Comparison of ENCODE assay signal across 8 cellular contexts in genomic region chr6:3063733-3064700, GRCh38. TPM values are rescaled to one million over a fixed set of nuclear protein-coding genes. Genes with fewer than 3 reads are reported as not detected.
DNase-seq lines count a peak whose midpoint lies in the region; ATAC-seq and TF ChIP-seq lines count a peak whose summit lies in the region.

No MANE protein-coding gene starts in this region.

- no peaks in the 10 kb centered on the region for H3K9me3 Mint-ChIP-seq in activated T-cell treated with anti-CD3 and anti-CD28 coated beads, Interleukin-2, amount 50 U/mL, for 4 hours

- H3K4me1 ChIP-seq in PC-3 (ENCODE audit: insufficient read depth, low read length) (peaks cover 20% of the 10 kb centered on the region), esophagus (ENCODE audit: control insufficient read depth in 2 of 2, insufficient read depth in 2 of 2, low read length in 1 of 2) (no peaks in the 10 kb centered on the region), muscle layer of colon (ENCODE audit: insufficient read depth, low read length) (peaks cover 8% of the 10 kb centered on the region)

- peak; percentile 91 for DNase-seq in Caki2 (ENCODE audit: low read depth)
- peak in 68 of 76 experiments; percentile 25 to 89 (median 71) for DNase-seq in HUDEP-2 (lab: John Stamatoyannopoulos, UW; ENCODE audit: unreplicated experiment in 76 of 76)
- DNase-seq in PC-3, result peak; percentile 90
- peak; percentile 88 for DNase-seq in activated T-cell treated with anti-CD3 and anti-CD28 coated beads, Interleukin-2, amount 50 U/mL, for 4 hours
- DNase-seq in stimulated activated CD8-positive, alpha-beta memory T cell treated with anti-CD3 and anti-CD28 coated beads, Interleukin-7, amount 100 ng/mL, for 1 hour (ENCODE audit: low read depth in 2 of 2), result peak; percentile 80 to 84

- 1% methylated on average over 62 to 85 of the region's 85 CpGs for WGBS in esophagus, 2 donors

- H3K27me3 ChIP-seq in PC-3 (ENCODE audit: low read length) (no peaks in the 10 kb centered on the region), esophagus (ENCODE audit: control insufficient read depth in 1 of 2, insufficient read depth in 2 of 2, low read length in 2 of 2) (no peaks in the 10 kb centered on the region), muscle layer of colon (ENCODE audit: control insufficient read depth in 1 of 2, insufficient read depth in 2 of 2, low read length in 2 of 2) (no peaks in the 10 kb centered on the region)

- H3F3A ChIP-seq in PC-3 (ENCODE audit: low read length, unreplicated experiment), result peaks cover 6% of the 10 kb centered on the region

- no peaks in the 10 kb centered on the region for H3K36me3 Mint-ChIP-seq in activated T-cell treated with anti-CD3 and anti-CD28 coated beads, Interleukin-2, amount 50 U/mL, for 4 hours (ENCODE audit: insufficient read depth)

- peak overlapping the region; percentile 78 for H2AFZ ChIP-seq in PC-3 (ENCODE audit: low read length)

- no peaks in the 10 kb centered on the region for H3K27me3 Mint-ChIP-seq in activated T-cell treated with anti-CD3 and anti-CD28 coated beads, Interleukin-2, amount 50 U/mL, for 4 hours (ENCODE audit: low read depth)

- H3K27ac ChIP-seq in PC-3 (ENCODE audit: low read length) (peak overlapping the region; percentile 33), esophagus (ENCODE audit: low read depth in 2 of 2, low read length in 1 of 2) (peak overlapping the region; percentile 96 to 98), muscle layer of colon (ENCODE audit: low read depth, low read length) (peak overlapping the region; percentile 73)

- peak overlapping the region; percentile 89 for H3K4me3 Mint-ChIP-seq in activated T-cell treated with anti-CD3 and anti-CD28 coated beads, Interleukin-2, amount 50 U/mL, for 4 hours

- ATAC-seq in GM21360 (IDR thresholded peaks at IDR 0.05; ENCODE audit: unreplicated experiment) (peak; percentile 52), PC-3 (peak; percentile 78)
- ATAC-seq in activated T-cell treated with anti-CD3 and anti-CD28 coated beads, Interleukin-2, amount 50 U/mL, for 4 hours, result peak; percentile 80 to 85

- H3K9me2 ChIP-seq in PC-3 (replicated peaks; ENCODE audit: low read length), result no peaks in the 10 kb centered on the region

- peak overlapping the region; percentile 71 for H3K9ac ChIP-seq in PC-3 (ENCODE audit: low read length)
- H3K9ac ChIP-seq in muscle layer of colon (ENCODE audit: low read length), result peak overlapping the region; percentile 61

- in situ Hi-C loops in Caki2 (cut with HindIII; ENCODE audit: low pct_unique_long_range_greater_than_20kb, low sequenced_read_pairs), result no loop called here

- H3K79me2 ChIP-seq in PC-3 (ENCODE audit: low read length), result peaks cover 28% of the 10 kb centered on the region

- H3K4me1 Mint-ChIP-seq in activated T-cell treated with anti-CD3 and anti-CD28 coated beads, Interleukin-2, amount 50 U/mL, for 4 hours (ENCODE audit: low read depth), result peaks cover 31% of the 10 kb centered on the region

- TSS peak; percentile 36 for BruUV-seq in PC-3 (replicated peaks; lab: Mats Ljungman, UMichigan)

- peak overlapping the region; percentile 99 for H3K4me2 ChIP-seq in PC-3 (ENCODE audit: low read length)

- TF ChIP-seq CTCF in PC-3 (conservative IDR thresholded peaks at IDR 0.05; ENCODE audit: low read depth, low read length), result no peak

- H3K9me3 ChIP-seq in PC-3 (ENCODE audit: low read length) (no peaks in the 10 kb centered on the region), esophagus (ENCODE audit: control insufficient read depth in 2 of 2, insufficient read depth in 1 of 2, low read depth in 1 of 2, low read length in 1 of 2) (no peaks in the 10 kb centered on the region), muscle layer of colon (ENCODE audit: low read length) (no peaks in the 10 kb centered on the region)

- H3K36me3 ChIP-seq in PC-3 (ENCODE audit: low read depth, low read length), result no peaks in the 10 kb centered on the region
- no peaks in the 10 kb centered on the region for H3K36me3 ChIP-seq in esophagus (ENCODE audit: control insufficient read depth in 2 of 2, insufficient read depth in 2 of 2, low read length in 1 of 2)
- no peaks in the 10 kb centered on the region for H3K36me3 ChIP-seq in muscle layer of colon (ENCODE audit: insufficient read depth, low read length)

- H3K4me3 ChIP-seq in PC-3 (ENCODE audit: low read length) (peak overlapping the region; percentile 74), esophagus (ENCODE audit: low read depth in 1 of 2, low read length in 2 of 2) (peak overlapping the region; percentile 89 to 93), muscle layer of colon (ENCODE audit: low read depth in 1 of 2, low read length in 2 of 2) (peak overlapping the region; percentile 73 to 77)

- intact Hi-C loops in PC-3 (cut with micrococcal nuclease), result no loop called here

- POLR2A ChIA-PET in PC-3 (lab: Charles Lee; ENCODE audit: unreplicated experiment), result interaction anchor here (0.6 to 1.0 kb wide), 5 partner anchors 65 to 1981 kb away, joined by 3 to 29 read pairs (median 3); partner anchors contain the start of gene NQO2

- CTCF ChIA-PET in PC-3 (lab: Charles Lee), result interaction anchor here (0.5 to 0.6 kb wide), 2 partner anchors 11 to 56 kb away, joined by 3 read pairs; no protein-coding TSS in a partner anchor

- H4K20me1 ChIP-seq in PC-3 (ENCODE audit: low read length), result peaks cover 4% of the 10 kb centered on the region; the same call in 1 of the 2 replicates

RNA-seq across cellular contexts. Expression of gene RIPK1, which starts 4.3 kb away (rescaled TPM):
- 6.7 and 7.5 TPM in 2 replicates for total RNA-seq in Caki2 (2014; rRNA removed; shearing (Covaris generic); ENCODE audit: low replicate concordance)
- 14.5 and 17.7 TPM in 2 replicates for total RNA-seq in PC-3 (2014; rRNA removed)
- total RNA-seq in activated T-cell treated with anti-CD3 and anti-CD28 coated beads, Interleukin-2, amount 50 U/mL, for 4 hours, result 10 to 100 TPM; 16.5 to 17.4 (median 16.6) TPM
- polyA plus RNA-seq in esophagus, result 10 to 100 TPM; 11.1 to 13.3 TPM

RNA-seq across cellular contexts. Expression of gene BPHL, which starts 54.5 kb away (rescaled TPM):
- 29.5 and 35.9 TPM in 2 replicates for total RNA-seq in Caki2 (2014; rRNA removed; shearing (Covaris generic); ENCODE audit: low replicate concordance)
- 15.7 and 15.8 TPM in 2 replicates for total RNA-seq in PC-3 (2014; rRNA removed)
- total RNA-seq in activated T-cell treated with anti-CD3 and anti-CD28 coated beads, Interleukin-2, amount 50 U/mL, for 4 hours, result 1 to 10 TPM; 3.5 to 6.1 (median 4.5) TPM
- polyA plus RNA-seq in esophagus, result 10 to 100 TPM; 12.5 to 13.2 TPM

Comparison
In these comparisons a context has a peak if more than half of its experiments do, and no peak if none do; other contexts are left out.
1. Peak in every context shown above with its lines: DNase-seq, ATAC-seq, H3K4me3 ChIP-seq and H3K27ac ChIP-seq.
2. H3K27ac ChIP-seq: peak in every context shown above with its lines; median percentile 97 in esophagus; 73 in muscle layer of colon; 33 in PC-3.